Comparison of ENCODE assay signal across 8 cellular contexts in genomic region chr14:22883191-22883976, GRCh38. TPM values are rescaled to one million over a fixed set of nuclear protein-coding genes. Genes with fewer than 3 reads are reported as not detected.
DNase-seq lines count a peak whose midpoint lies in the region; TF ChIP-seq lines count a peak whose summit lies in the region.

TSS of gene REM2 (plus strand) at chr14:22883222. CDS start at chr14:22883288, 66 bp downstream.

- H3K4ac ChIP-seq in mesenchymal stem cell (ENCODE audit: low read depth in 1 of 2, low read length in 2 of 2) = no peak within 1 kb of the TSS

- peak within 1 kb of the TSS; percentile 2 for H3K27ac ChIP-seq in WERI-Rb-1
- H3K27ac ChIP-seq in mesenchymal stem cell (ENCODE audit: low read length, poor library complexity, severe bottlenecking) = no peak within 1 kb of the TSS

- no peak within 1 kb of the TSS for H3K4me2 ChIP-seq in mesenchymal stem cell (ENCODE audit: low read length, poor library complexity, severe bottlenecking)

- H2BK12ac ChIP-seq in mesenchymal stem cell (ENCODE audit: low read length in 2 of 2) = no peak within 1 kb of the TSS

- intact Hi-C loops in cardiac septum (cut with DNase I) = no loop called here

- H2BK5ac ChIP-seq in mesenchymal stem cell (ENCODE audit: low read depth, low read length, poor library complexity, severe bottlenecking) = no peak within 1 kb of the TSS

- H3K36me3 ChIP-seq in WERI-Rb-1 = no peaks in the 10 kb centered on the region
- H3K36me3 ChIP-seq in mesenchymal stem cell (ENCODE audit: control insufficient read depth in 1 of 2, insufficient read depth in 2 of 2, low read depth in 1 of 2, low read length in 2 of 2) = peaks cover 15 to 20% of the 10 kb centered on the region in 2 experiments

- peaks cover 4% of the 10 kb centered on the region for H3K79me1 ChIP-seq in mesenchymal stem cell (replicated peaks; ENCODE audit: low read length, poor library complexity, severe bottlenecking)

- H3K14ac ChIP-seq in mesenchymal stem cell (ENCODE audit: low read length in 2 of 2) = no peak within 1 kb of the TSS

- DNase-seq in COLO668 (lab: John Stamatoyannopoulos, UW; ENCODE audit: unreplicated experiment) = peak; percentile 82
- peak; percentile 23 for DNase-seq in KBM-7
- peak; percentile 12 for DNase-seq in WERI-Rb-1
- no peak for DNase-seq in mesenchymal stem cell
- no peak for DNase-seq in stimulated activated naive CD4-positive, alpha-beta T cell treated with Interleukin-2 at 50 U/mL for 16 hours (lab: John Stamatoyannopoulos, UW)
- DNase-seq in cardiac septum (ENCODE audit: low spot score) = no peak
- no peak for DNase-seq in germinal center (ENCODE audit: low spot score)
- DNase-seq in A172 (ENCODE audit: low spot score) = no peak

- peak within 1 kb of the TSS; percentile 8 for H4K8ac ChIP-seq in mesenchymal stem cell (ENCODE audit: low read length)

- no peak within 1 kb of the TSS for H2BK15ac ChIP-seq in mesenchymal stem cell (ENCODE audit: low read depth, poor library complexity, severe bottlenecking)

- no peak within 1 kb of the TSS for H3K23ac ChIP-seq in mesenchymal stem cell (ENCODE audit: low read length in 2 of 2)

- in situ Hi-C loops in KBM-7 (cut with MboI; ENCODE audit: low pct_unique_long_range_greater_than_20kb, low sequenced_read_pairs) = no loop called here

- no peak within 1 kb of the TSS; the same call in 1 of the 2 replicates for H3K4me3 ChIP-seq in WERI-Rb-1 (ENCODE audit: low read depth, low read length)
- no peak within 1 kb of the TSS for H3K4me3 ChIP-seq in mesenchymal stem cell (ENCODE audit: insufficient read depth in 1 of 2, low read depth in 1 of 2, low read length in 2 of 2)

- no peak within 1 kb of the TSS for H2BK120ac ChIP-seq in mesenchymal stem cell (ENCODE audit: low read depth, low read length)

- peak within 1 kb of the TSS in 1 of 2 experiments; percentile 49 for H3K18ac ChIP-seq in mesenchymal stem cell (ENCODE audit: low read depth in 1 of 2, low read length in 2 of 2)

- no peak for TF ChIP-seq CTCF in WERI-Rb-1 (IDR thresholded peaks at IDR 0.05; ENCODE audit: low read depth, low read length)

- H3K9me3 ChIP-seq in WERI-Rb-1 (ENCODE audit: severe bottlenecking) (no peaks in the 10 kb centered on the region), mesenchymal stem cell (ENCODE audit: control insufficient read depth, low read length) (no peaks in the 10 kb centered on the region)

- H4K91ac ChIP-seq in mesenchymal stem cell (ENCODE audit: low read length) = peak within 1 kb of the TSS; percentile 36

- H3K4me1 ChIP-seq in mesenchymal stem cell (ENCODE audit: control insufficient read depth, insufficient read depth, low read depth, low read length) = peaks cover 23% of the 10 kb centered on the region

- no peak within 1 kb of the TSS for H2AFZ ChIP-seq in mesenchymal stem cell (ENCODE audit: low read depth, low read length)

- H3K9ac ChIP-seq in mesenchymal stem cell (ENCODE audit: low read length) = peak within 1 kb of the TSS; percentile 46

- H3K27me3 ChIP-seq in WERI-Rb-1 (ENCODE audit: insufficient read depth, low read depth, severe bottlenecking) (no peaks in the 10 kb centered on the region), mesenchymal stem cell (ENCODE audit: control insufficient read depth in 1 of 2, insufficient read depth in 1 of 2, low read length in 2 of 2) (peaks cover 0 to 20% of the 10 kb centered on the region in 2 experiments)

- H2AK5ac ChIP-seq in mesenchymal stem cell (ENCODE audit: low read length, severe bottlenecking) = peak within 1 kb of the TSS; percentile 15

- 59% methylated on average over 14 of the region's 14 CpGs for WGBS in mesenchymal stem cell

RNA-seq across cellular contexts. Expression of gene REM2, which starts in this region (rescaled TPM):
- polyA plus RNA-seq in mesenchymal stem cell (2013, experiment 1 of 2) = 0.10 TPM
- polyA plus RNA-seq in mesenchymal stem cell (2013, experiment 2 of 2) = 0.10 TPM
- total RNA-seq in cardiac septum = 0.19 TPM
- total RNA-seq in A172 (2014; rRNA removed; shearing (Covaris generic)) = not detected in 2 replicates

Comparison
In these comparisons a context has a peak if more than half of its experiments do, and no peak if none do; other contexts are left out.
1. DNase-seq: peak in COLO668 (single experiment), KBM-7 (single experiment) and WERI-Rb-1 (single experiment); none in mesenchymal stem cell (single experiment), stimulated activated naive CD4-positive, alpha-beta T cell treated with Interleukin-2 at 50 U/mL for 16 hours (single experiment), cardiac septum (single experiment), germinal center (single experiment) and A172 (single experiment).